ENCODE assay signal across 8 cellular contexts in the genomic region with DNA sequence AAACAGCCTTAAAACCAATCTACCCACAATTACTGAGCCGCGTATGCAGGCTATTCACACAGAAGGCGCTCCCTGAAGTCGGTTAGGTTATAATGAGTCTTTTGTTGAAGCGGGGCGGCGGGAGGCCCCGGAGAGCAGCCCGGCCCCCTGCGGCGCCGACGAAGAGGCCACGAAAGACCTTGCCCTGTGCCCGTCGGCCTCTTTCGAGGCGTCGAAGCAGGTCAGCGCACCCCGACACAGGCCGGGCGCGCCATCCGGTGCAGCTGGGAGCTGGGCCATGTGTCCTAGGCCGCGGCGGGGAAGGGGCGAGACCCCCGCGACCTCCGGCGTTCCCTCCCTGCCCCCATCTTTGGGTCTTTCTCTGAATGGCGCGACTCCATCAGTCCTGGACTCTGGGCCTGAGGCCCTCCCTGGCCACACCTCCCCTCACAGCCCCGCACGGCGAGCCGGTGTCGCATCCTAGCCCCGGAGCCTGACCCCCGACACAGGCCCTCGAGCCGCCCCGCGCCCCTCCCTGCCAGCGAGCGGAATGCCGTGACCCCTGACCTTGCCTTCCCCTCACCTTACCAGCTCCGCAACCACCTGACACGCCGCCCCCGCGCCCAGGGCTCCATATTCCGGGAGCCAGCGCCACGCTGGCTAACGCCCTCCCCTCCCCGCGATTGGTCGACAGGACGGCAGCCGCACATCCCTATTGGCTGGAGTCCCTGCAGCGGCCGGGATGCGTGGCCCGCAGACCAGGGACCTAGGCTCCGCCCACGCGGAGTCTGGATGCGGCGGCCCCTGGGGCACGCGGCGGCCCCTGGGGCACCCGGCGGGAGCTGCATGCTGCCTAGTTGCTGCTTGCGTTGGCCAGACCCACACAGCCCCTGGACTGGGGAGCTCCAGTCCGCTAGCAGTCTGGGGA. TPM values are rescaled to one million over a fixed set of nuclear protein-coding genes. Genes with fewer than 3 reads are reported as not detected.
DNase-seq lines count a peak whose midpoint lies in the region; ATAC-seq and TF ChIP-seq lines count a peak whose summit lies in the region.

A gene (minus strand): TSS at position 637 of the 907 bp plus-strand sequence. CDS start 15,656 bp downstream, outside the sequence.

- H4K5ac ChIP-seq in mesendoderm (ENCODE audit: low read length) = no peak within 1 kb of the TSS

- H2BK5ac ChIP-seq in mesendoderm (ENCODE audit: low read length) = peak within 1 kb of the TSS; percentile 86

- peak in 1 of 2 experiments; percentile 43 for TF ChIP-seq CTCF in Caco-2 (IDR thresholded peaks at IDR 0.05; ENCODE audit: insufficient read depth in 1 of 2, low read depth in 1 of 2, low read length in 1 of 2, severe bottlenecking in 1 of 2, unreplicated experiment in 1 of 2)

- peak within 1 kb of the TSS; percentile 71 for H3K18ac ChIP-seq in mesendoderm (ENCODE audit: low read length)

- H3K79me2 ChIP-seq in mesendoderm (ENCODE audit: control insufficient read depth, insufficient read depth, low read length) = peaks cover 31% of the 10 kb centered on the region

- H3K9ac ChIP-seq in HUES48 (ENCODE audit: low read depth, low read length) = peak within 1 kb of the TSS; percentile 93
- peak within 1 kb of the TSS; percentile 94 for H3K9ac ChIP-seq in NT2/D1 (ENCODE audit: insufficient read length, low read depth)
- peak within 1 kb of the TSS; percentile 94 for H3K9ac ChIP-seq in endocrine pancreas (ENCODE audit: control insufficient read depth, insufficient read depth, low read length)
- H3K9ac ChIP-seq in mesendoderm (ENCODE audit: low read length) = peak within 1 kb of the TSS; percentile 92

- TSS peak; percentile 13 for BruUV-seq in Caco-2 (replicated peaks; lab: Mats Ljungman, UMichigan)

- H3K4me3 Mint-ChIP-seq in Caco-2 (ENCODE audit: unreplicated experiment) = peak within 1 kb of the TSS; percentile 82
- H3K4me3 Mint-ChIP-seq in activated CD8-positive, alpha-beta memory T cell treated with anti-CD3 and anti-CD28 coated beads, Interleukin-2, amount 10 ng/mL, durations not matched to agents 7 days and 5 days = peak within 1 kb of the TSS; percentile 87

- H4K8ac ChIP-seq in mesendoderm (ENCODE audit: low read depth, low read length) = peak within 1 kb of the TSS; percentile 97

- H3K27ac ChIP-seq in HUES48 (ENCODE audit: low read depth, low read length) (peak within 1 kb of the TSS; percentile 98), mesendoderm (ENCODE audit: low read depth, low read length) (peak within 1 kb of the TSS; percentile 95)

- H3K56ac ChIP-seq in mesendoderm (ENCODE audit: low read length) = peak within 1 kb of the TSS; percentile 97

- no peaks in the 10 kb centered on the region for H3K36me3 ChIP-seq in Caco-2 (ENCODE audit: control insufficient read depth, insufficient read depth, low read length)
- no peaks in the 10 kb centered on the region for H3K36me3 ChIP-seq in HUES48 (ENCODE audit: control insufficient read depth, insufficient read depth, low read length)
- peaks cover 4% of the 10 kb centered on the region for H3K36me3 ChIP-seq in NT2/D1 (ENCODE audit: insufficient read depth, insufficient read length, low read length)
- H3K36me3 ChIP-seq in endocrine pancreas (ENCODE audit: control insufficient read depth, insufficient read depth, low read length) = no peaks in the 10 kb centered on the region
- H3K36me3 ChIP-seq in mesendoderm (ENCODE audit: control insufficient read depth, insufficient read depth, low read length) = no peaks in the 10 kb centered on the region

- H3K9me3 ChIP-seq in Caco-2 (no peaks in the 10 kb centered on the region), HUES48 (ENCODE audit: control insufficient read depth, insufficient read depth, low read length) (no peaks in the 10 kb centered on the region), NT2/D1 (ENCODE audit: insufficient read depth, low read length) (no peaks in the 10 kb centered on the region), endocrine pancreas (ENCODE audit: control insufficient read depth, low read length) (no peaks in the 10 kb centered on the region)

- peak within 1 kb of the TSS; percentile 16 for H2BK120ac ChIP-seq in mesendoderm (ENCODE audit: low read depth, low read length)

- CTCF ChIA-PET in Caco-2 (lab: Charles Lee) = interaction anchor here (0.7 to 3.8 kb wide), 6 partner anchors 21 to 261 kb away, joined by 3 to 67 read pairs (median 24); a partner anchor contains a TSS
- CTCF ChIA-PET in activated CD8-positive, alpha-beta memory T cell treated with anti-CD3 and anti-CD28 coated beads, Interleukin-2, amount 10 ng/mL, durations not matched to agents 7 days and 5 days (lab: Charles Lee) = interaction anchor here (0.9 to 4.6 kb wide), 13 partner anchors 21 to 316 kb away, joined by 3 to 46 read pairs (median 4); a partner anchor contains a TSS

- no peaks in the 10 kb centered on the region for H3K27me3 ChIP-seq in Caco-2 (replicated peaks; ENCODE audit: control insufficient read depth, insufficient read depth, low read length)
- H3K27me3 ChIP-seq in HUES48 (ENCODE audit: control insufficient read depth, insufficient read depth, low read length) = no peaks in the 10 kb centered on the region
- no peaks in the 10 kb centered on the region for H3K27me3 ChIP-seq in NT2/D1 (ENCODE audit: insufficient read depth, insufficient read length)
- no peaks in the 10 kb centered on the region for H3K27me3 ChIP-seq in endocrine pancreas (ENCODE audit: control insufficient read depth, insufficient read depth, low read length)
- no peaks in the 10 kb centered on the region for H3K27me3 ChIP-seq in mesendoderm (ENCODE audit: insufficient read depth, low read length, poor library complexity)

- ATAC-seq in GM21390 (IDR thresholded peaks at IDR 0.05; ENCODE audit: unreplicated experiment) = peak; percentile 85
- ATAC-seq in activated CD8-positive, alpha-beta memory T cell treated with anti-CD3 and anti-CD28 coated beads, Interleukin-2, amount 10 ng/mL, durations not matched to agents 7 days and 5 days = peak; percentile 96

- no peak within 1 kb of the TSS for H2AK5ac ChIP-seq in mesendoderm (ENCODE audit: low read length)

- no peaks in the 10 kb centered on the region for H3K27me3 Mint-ChIP-seq in Caco-2 (ENCODE audit: insufficient read depth, unreplicated experiment)
- H3K27me3 Mint-ChIP-seq in activated CD8-positive, alpha-beta memory T cell treated with anti-CD3 and anti-CD28 coated beads, Interleukin-2, amount 10 ng/mL, durations not matched to agents 7 days and 5 days = peaks cover 6% of the 10 kb centered on the region

- no peak within 1 kb of the TSS for H2BK15ac ChIP-seq in mesendoderm (replicated peaks; ENCODE audit: low read depth)

- intact Hi-C loops in Caco-2 (cut with micrococcal nuclease; ENCODE audit: unreplicated experiment) = loop anchor here (1.0 to 2.0 kb wide), 2 partner anchors 22 to 213 kb away; a partner anchor contains a TSS

- no peaks in the 10 kb centered on the region for H3K9me3 Mint-ChIP-seq in Caco-2 (ENCODE audit: unreplicated experiment)
- no peaks in the 10 kb centered on the region for H3K9me3 Mint-ChIP-seq in activated CD8-positive, alpha-beta memory T cell treated with anti-CD3 and anti-CD28 coated beads, Interleukin-2, amount 10 ng/mL, durations not matched to agents 7 days and 5 days (ENCODE audit: low read depth)

- peaks cover 18% of the 10 kb centered on the region for H3K36me3 Mint-ChIP-seq in Caco-2 (ENCODE audit: insufficient read depth, unreplicated experiment)
- H3K36me3 Mint-ChIP-seq in activated CD8-positive, alpha-beta memory T cell treated with anti-CD3 and anti-CD28 coated beads, Interleukin-2, amount 10 ng/mL, durations not matched to agents 7 days and 5 days = no peaks in the 10 kb centered on the region

- peaks cover 37% of the 10 kb centered on the region for H3K4me1 Mint-ChIP-seq in Caco-2 (ENCODE audit: low read depth, unreplicated experiment)
- H3K4me1 Mint-ChIP-seq in activated CD8-positive, alpha-beta memory T cell treated with anti-CD3 and anti-CD28 coated beads, Interleukin-2, amount 10 ng/mL, durations not matched to agents 7 days and 5 days = peaks cover 45% of the 10 kb centered on the region

- WGBS in mesendoderm (ENCODE audit: extremely low coverage, insufficient coverage, low lambda C conversion rate) = no CpG with 5 or more reads among the region's 79 CpGs

- DNase-seq in Caco-2 = peak; percentile 98 to 99
- DNase-seq in NT2/D1 (ENCODE audit: low read depth, low spot score) = peak; percentile 94
- peak; percentile 95 for DNase-seq in activated CD8-positive, alpha-beta memory T cell treated with anti-CD3 and anti-CD28 coated beads, Interleukin-2, amount 10 ng/mL, durations not matched to agents 7 days and 5 days
- peak; percentile 98 for DNase-seq in mesendoderm
- DNase-seq in stimulated activated CD8-positive, alpha-beta memory T cell treated with anti-CD3 and anti-CD28 coated beads, Interleukin-12 subunit alpha, Interleukin-12 subunit beta, amount 100 ng/mL, for 4 hours (ENCODE audit: low read depth) = peak; percentile 83

- peak within 1 kb of the TSS; percentile 87 for H3K27ac Mint-ChIP-seq in Caco-2 (ENCODE audit: unreplicated experiment)
- H3K27ac Mint-ChIP-seq in activated CD8-positive, alpha-beta memory T cell treated with anti-CD3 and anti-CD28 coated beads, Interleukin-2, amount 10 ng/mL, durations not matched to agents 7 days and 5 days = peak within 1 kb of the TSS; percentile 90

- H3K4me1 ChIP-seq in Caco-2 (peaks cover 38% of the 10 kb centered on the region), HUES48 (ENCODE audit: control insufficient read depth, insufficient read depth, low read length) (peaks cover 24% of the 10 kb centered on the region), NT2/D1 (ENCODE audit: insufficient read depth, insufficient read length) (peaks cover 7% of the 10 kb centered on the region), endocrine pancreas (ENCODE audit: control insufficient read depth, insufficient read depth, low read length) (peaks cover 11% of the 10 kb centered on the region), mesendoderm (ENCODE audit: control insufficient read depth, low read depth, low read length) (peaks cover 3% of the 10 kb centered on the region)

- H3K4me3 ChIP-seq in Caco-2 (ENCODE audit: low read depth, low read length) (peak within 1 kb of the TSS; percentile 86), HUES48 (ENCODE audit: low read depth, low read length) (peak within 1 kb of the TSS; percentile 86), NT2/D1 (ENCODE audit: insufficient read length, low read depth) (peak within 1 kb of the TSS; percentile 79), endocrine pancreas (ENCODE audit: control insufficient read depth, insufficient read depth, low read length) (peak within 1 kb of the TSS; percentile 95), mesendoderm (ENCODE audit: low read length) (peak within 1 kb of the TSS; percentile 31)

- peak within 1 kb of the TSS; percentile 5 for H3K4ac ChIP-seq in mesendoderm (ENCODE audit: low read depth, low read length)

- H3K4me2 ChIP-seq in mesendoderm (ENCODE audit: low read length) = peak within 1 kb of the TSS; percentile 37

- H3K79me1 ChIP-seq in mesendoderm (ENCODE audit: low read length) = peaks cover 9% of the 10 kb centered on the region

- peak within 1 kb of the TSS; percentile 57 for H3K23ac ChIP-seq in mesendoderm (ENCODE audit: low read length)

- POLR2A ChIA-PET in Caco-2 (lab: Charles Lee) = interaction anchor here (0.6 to 2.1 kb wide), 11 partner anchors 18 to 262 kb away, joined by 3 to 13 read pairs (median 4); a partner anchor contains a TSS

RNA-seq across cellular contexts. Expression of the gene that starts here (rescaled TPM):
- 97.2 and 115 TPM in 2 replicates for total RNA-seq in Caco-2 (2022)
- 10 to 100 TPM; 38.2 to 42.3 TPM for total RNA-seq in activated CD8-positive, alpha-beta memory T cell treated with anti-CD3 and anti-CD28 coated beads, Interleukin-2, amount 10 ng/mL, durations not matched to agents 7 days and 5 days
- polyA plus RNA-seq in mesendoderm (2013, experiment 1 of 2) = 25.6 TPM
- polyA plus RNA-seq in mesendoderm (2013, experiment 2 of 2) = 24.3 TPM

Comparison
In these comparisons a context has a peak if more than half of its experiments do, and no peak if none do; other contexts are left out.
1. Peak in every context shown above with its lines: DNase-seq, ATAC-seq, H3K4me3 ChIP-seq and H3K27ac ChIP-seq.
2. H3K4me3 ChIP-seq: peak in every context shown above with its lines; median percentile 95 in endocrine pancreas; 86 in Caco-2; 86 in HUES48; 79 in NT2/D1; 31 in mesendoderm.